18 cellular contexts compared by ENCODE assay signal in genomic region chr13:94054159-94054558, GRCh38.
DNase-seq lines count a peak whose midpoint lies in the region; ATAC-seq and TF ChIP-seq lines count a peak whose summit lies in the region.
"Had no signal": no experiment of that assay in that cellular context is flagged by ENCODE, and none has a peak within 500 bp of the region (broad histone marks: within the 10 kb centered on the region; RNA-seq: fewer than 3 reads in every experiment).

No MANE protein-coding gene starts in this region.

- peak overlapping the region in 1 of 11 experiments; percentile 23; a peak in 1 of 22 replicates for H3K27ac ChIP-seq in BLaER1 treated with 17β-estradiol and CSF1 and Interleukin-3, amounts not matched to agents 10 nM and 100 nM
- H3K27ac ChIP-seq in KMS-11 (peak overlapping the region; percentile 75), WERI-Rb-1 (peak overlapping the region; percentile 91), neural cell (ENCODE audit: low read length) (peak overlapping the region; percentile 47), lower lobe of right lung (no peak overlapping the region), ovary (no peak overlapping the region)

- no peaks in the 10 kb centered on the region for H4K20me1 ChIP-seq in BLaER1 treated with 17β-estradiol and CSF1 and Interleukin-3, amounts not matched to agents 10 nM and 100 nM
- H4K20me1 ChIP-seq in KMS-11 (ENCODE audit: insufficient read depth), result no peaks in the 10 kb centered on the region
- H4K20me1 ChIP-seq in neural cell (ENCODE audit: insufficient read depth), result no peaks in the 10 kb centered on the region

- peak overlapping the region in 1 of 10 experiments; percentile 30; a peak in 1 of 20 replicates for H3K4me3 ChIP-seq in BLaER1 treated with 17β-estradiol and CSF1 and Interleukin-3, amounts not matched to agents 10 nM and 100 nM
- H3K4me3 ChIP-seq in KMS-11 (IDR thresholded peaks at IDR 0.05; ENCODE audit: insufficient read depth, low read depth, low read length), result no peak overlapping the region
- H3K4me3 ChIP-seq in WERI-Rb-1 (ENCODE audit: low read depth, low read length), result peak overlapping the region; percentile 44
- H3K4me3 ChIP-seq in neural cell (ENCODE audit: low read length), result no peak overlapping the region
- no peak overlapping the region for H3K4me3 ChIP-seq in lower lobe of right lung
- no peak overlapping the region for H3K4me3 ChIP-seq in ovary

- intact Hi-C loops in lower lobe of right lung (cut with DNase I), result no loop called here
- intact Hi-C loops in ovary (cut with DNase I), result no loop called here

- H3K79me2 ChIP-seq in KMS-11 (ENCODE audit: insufficient read depth, low read depth), result no peaks in the 10 kb centered on the region
- H3K79me2 ChIP-seq in neural cell (replicated peaks; ENCODE audit: insufficient read depth, low read length), result no peaks in the 10 kb centered on the region

- no peaks in the 10 kb centered on the region for H3K36me3 ChIP-seq in BLaER1 treated with 17β-estradiol and CSF1 and Interleukin-3, amounts not matched to agents 10 nM and 100 nM
- no peaks in the 10 kb centered on the region for H3K36me3 ChIP-seq in KMS-11 (ENCODE audit: insufficient read depth)
- H3K36me3 ChIP-seq in WERI-Rb-1, result no peaks in the 10 kb centered on the region
- H3K36me3 ChIP-seq in neural cell (ENCODE audit: insufficient read depth, low read length), result no peaks in the 10 kb centered on the region
- H3K36me3 ChIP-seq in lower lobe of right lung, result no peaks in the 10 kb centered on the region
- H3K36me3 ChIP-seq in ovary, result no peaks in the 10 kb centered on the region

- H3K9me2 ChIP-seq in neural cell (ENCODE audit: insufficient read depth, low read length), result no peaks in the 10 kb centered on the region

- peak; percentile 96 for DNase-seq in WERI-Rb-1
- no peak for DNase-seq in HuH-7.5 (ENCODE audit: low spot score)
- DNase-seq in lower lobe of right lung, result no peak
- DNase-seq in NCI-H2029 treated with DMSO at 0.1 percent for 48 hours (lab: John Stamatoyannopoulos, UW), result no peak
- no peak for DNase-seq in ovary
- DNase-seq: ACHN, DMS 273 treated with DMSO at 0.1 percent for 48 hours, H7, MV-4-11, NCI-H1436 treated with DMSO at 0.1 percent for 48 hours, NCI-H2081 treated with DMSO at 0.1 percent for 48 hours, NCI-H226, NCI-H526, SHP77 had no signal

- TF ChIP-seq CTCF in KMS-11 (conservative IDR thresholded peaks at IDR 0.05; ENCODE audit: low read depth, low read length) (no peak), WERI-Rb-1 (IDR thresholded peaks at IDR 0.05; ENCODE audit: low read depth, low read length) (no peak; the same call in 1 of the 2 replicates), neural cell (IDR thresholded peaks at IDR 0.05; ENCODE audit: poor library complexity, severe bottlenecking) (no peak), lower lobe of right lung (IDR thresholded peaks at IDR 0.05) (no peak), ovary (IDR thresholded peaks at IDR 0.05) (no peak)

- peak overlapping the region; percentile 38; the same call in 1 of the 2 replicates for H2AFZ ChIP-seq in KMS-11 (ENCODE audit: low read depth)
- no peak overlapping the region for H2AFZ ChIP-seq in neural cell (ENCODE audit: low read depth, low read length)

- H3K4me2 ChIP-seq in BLaER1 treated with 17β-estradiol and CSF1 and Interleukin-3, amounts not matched to agents 10 nM and 100 nM, result peak overlapping the region; percentile 34 to 90 (median 75)
- H3K4me2 ChIP-seq in KMS-11, result peak overlapping the region; percentile 54
- H3K4me2 ChIP-seq in neural cell (ENCODE audit: low read length), result no peak overlapping the region

- TF ChIP-seq RAD21 in neural cell (conservative IDR thresholded peaks at IDR 0.05), result no peak

- H3K9me3 ChIP-seq in BLaER1 treated with 17β-estradiol and CSF1 and Interleukin-3, amounts not matched to agents 10 nM and 100 nM (replicated peaks in 1 of 11), result peaks cover 0 to 4% (median 0%) of the 10 kb centered on the region in 11 experiments; a peak in 2 of 22 replicates
- H3K9me3 ChIP-seq in WERI-Rb-1 (ENCODE audit: severe bottlenecking) (no peaks in the 10 kb centered on the region), neural cell (ENCODE audit: low read length) (no peaks in the 10 kb centered on the region), lower lobe of right lung (no peaks in the 10 kb centered on the region), ovary (no peaks in the 10 kb centered on the region)

- 95 to 96% (median 96%) methylated on average over 9 of the region's 9 CpGs for WGBS in ovary, 3 donors

- ATAC-seq in lower lobe of right lung, result no peak
- ATAC-seq: HepG2 had no signal

- peaks cover 6 to 40% (median 31%) of the 10 kb centered on the region in 10 experiments for H3K4me1 ChIP-seq in BLaER1 treated with 17β-estradiol and CSF1 and Interleukin-3, amounts not matched to agents 10 nM and 100 nM
- H3K4me1 ChIP-seq in KMS-11 (ENCODE audit: low read depth, poor library complexity, severe bottlenecking) (peaks cover 28% of the 10 kb centered on the region), lower lobe of right lung (no peaks in the 10 kb centered on the region), ovary (ENCODE audit: insufficient read depth) (peaks cover 2% of the 10 kb centered on the region)

- TF ChIP-seq EP300 in neural cell (conservative IDR thresholded peaks at IDR 0.05; ENCODE audit: poor library complexity, severe bottlenecking) (no peak), ovary (IDR thresholded peaks at IDR 0.05) (no peak)

- no peaks in the 10 kb centered on the region for H3K27me3 ChIP-seq in BLaER1 treated with 17β-estradiol and CSF1 and Interleukin-3, amounts not matched to agents 10 nM and 100 nM
- H3K27me3 ChIP-seq in KMS-11 (ENCODE audit: insufficient read depth, low read depth) (no peaks in the 10 kb centered on the region), WERI-Rb-1 (ENCODE audit: insufficient read depth, low read depth, severe bottlenecking) (no peaks in the 10 kb centered on the region), neural cell (ENCODE audit: insufficient read depth, low read depth, low read length) (no peaks in the 10 kb centered on the region), lower lobe of right lung (ENCODE audit: low read depth) (no peaks in the 10 kb centered on the region), ovary (no peaks in the 10 kb centered on the region)

- H3K9ac ChIP-seq in BLaER1 treated with 17β-estradiol and CSF1 and Interleukin-3, amounts not matched to agents 10 nM and 100 nM, result peak overlapping the region in 3 of 11 experiments; percentile 11 to 22 (median 15); a peak in 3 of 22 replicates
- H3K9ac ChIP-seq in KMS-11, result peak overlapping the region; percentile 42; the same call in 1 of the 2 replicates
- H3K9ac ChIP-seq in neural cell (ENCODE audit: low read length), result no peak overlapping the region

- TF ChIP-seq POLR2A in ovary (IDR thresholded peaks at IDR 0.05), result no peak

- H3F3A ChIP-seq in neural cell (ENCODE audit: insufficient read depth, low read length, poor library complexity, severe bottlenecking), result no peaks in the 10 kb centered on the region

TF ChIP-seq in neural cell, 6 proteins besides CTCF, POLR2A, EP300 and RAD21:
- TF ChIP-seq SMC3 (conservative IDR thresholded peaks at IDR 0.05; ENCODE audit: poor library complexity) (no peak), EZH2 (IDR thresholded peaks at IDR 0.05; ENCODE audit: borderline replicate concordance, insufficient read depth, low read length, poor library complexity, severe bottlenecking) (no peak), MXI1 (conservative IDR thresholded peaks at IDR 0.05; ENCODE audit: poor library complexity, severe bottlenecking) (no peak), POLR2AphosphoS5 (IDR thresholded peaks at IDR 0.05) (no peak), TAF1 (IDR thresholded peaks at IDR 0.05; ENCODE audit: low read depth) (no peak), REST (IDR thresholded peaks at IDR 0.05; ENCODE audit: borderline replicate concordance) (no peak)
TF ChIP-seq in neural cell: peak in this region for 0.

Comparison
In these comparisons a context has a peak if more than half of its experiments do, and no peak if none do; other contexts are left out.
1. H3K27ac ChIP-seq: peak in KMS-11 (single experiment), WERI-Rb-1 (single experiment) and neural cell (single experiment); none in lower lobe of right lung (single experiment) and ovary (0 of 2).